ENCODE assay signal across 25 cellular contexts in genomic region chr6:109795994-109796555, GRCh38.
DNase-seq lines count a peak whose midpoint lies in the region; ATAC-seq, FAIRE-seq and TF ChIP-seq lines count a peak whose summit lies in the region.
"Had no signal": no experiment of that assay in that cellular context is flagged by ENCODE, and none has a peak within 500 bp of the region (broad histone marks: within the 10 kb centered on the region; RNA-seq: fewer than 3 reads in every experiment).

No MANE protein-coding gene starts in this region.

- H3K4me3 Mint-ChIP-seq in WTC11 = no peak overlapping the region
- H3K4me3 Mint-ChIP-seq: activated naive CD8-positive, alpha-beta T cell treated with anti-CD3 and anti-CD28 coated beads, Interleukin-2, amount 10 ng/mL, durations not matched to agents 7 days and 5 days had no signal

- peak overlapping the region; percentile 54; the same call in 1 of the 2 replicates for H3K27ac Mint-ChIP-seq in WTC11
- H3K27ac Mint-ChIP-seq: activated naive CD8-positive, alpha-beta T cell treated with anti-CD3 and anti-CD28 coated beads, Interleukin-2, amount 10 ng/mL, durations not matched to agents 7 days and 5 days; naive thymus-derived CD4-positive, alpha-beta T cell had no signal

- H3K36me3 ChIP-seq in right atrium auricular region = peaks cover 6% of the 10 kb centered on the region

- in situ Hi-C loops in GM13976 (cut with MboI; ENCODE audit: low sequenced_read_pairs, unreplicated experiment) = no loop called here

- H3K36me3 Mint-ChIP-seq in WTC11 = peaks cover 2% of the 10 kb centered on the region

- DNase-seq in A172 (ENCODE audit: low spot score) = peak; percentile 66
- peak; percentile 28 for DNase-seq in GM13976 (ENCODE audit: low spot score)
- no peak for DNase-seq in WTC11 (ENCODE audit: low spot score)
- peak; percentile 53 for DNase-seq in fibroblast of mammary gland (ENCODE audit: low read depth)
- no peak for DNase-seq in D721Med (ENCODE audit: insufficient read length, low spot score)
- no peak for DNase-seq in right atrium auricular region (ENCODE audit: low spot score)
- no peak for DNase-seq in cortex of kidney (lab: John Stamatoyannopoulos, UW)
- DNase-seq: activated CD4-positive, alpha-beta T cell treated with anti-CD3 and anti-CD28 coated beads, Interleukin-2, amount 50 U/mL, for 1 hour; activated CD8-positive, alpha-beta memory T cell treated with anti-CD3 and anti-CD28 coated beads, Interleukin-2, amount 50 U/mL, for 48 hours; activated naive CD8-positive, alpha-beta T cell treated with anti-CD3 and anti-CD28 coated beads, Interleukin-2, amount 10 ng/mL, durations not matched to agents 7 days and 5 days; Calu3; head of caudate nucleus; left colon; naive thymus-derived CD4-positive, alpha-beta T cell; NCI-H1105 treated with DMSO at 0.1 percent for 48 hours; NCI-H2081 treated with DMSO at 0.1 percent for 48 hours; NCI-H446 treated with DMSO at 0.1 percent for 48 hours; upper lobe of right lung had no signal

- H3K9me3 ChIP-seq in right atrium auricular region = no peaks in the 10 kb centered on the region
- H3K9me3 ChIP-seq: BLaER1 treated with 17β-estradiol and CSF1 and Interleukin-3, amounts not matched to agents 10 nM and 100 nM; upper lobe of right lung had no signal

- H3K9me3 Mint-ChIP-seq in WTC11 = no peaks in the 10 kb centered on the region
- H3K9me3 Mint-ChIP-seq: activated naive CD8-positive, alpha-beta T cell treated with anti-CD3 and anti-CD28 coated beads, Interleukin-2, amount 10 ng/mL, durations not matched to agents 7 days and 5 days; naive thymus-derived CD4-positive, alpha-beta T cell had no signal

- H3K4me3 ChIP-seq in fibroblast of mammary gland (ENCODE audit: control insufficient read depth, low read depth, low read length) (no peak overlapping the region), right atrium auricular region (no peak overlapping the region)
- H3K4me3 ChIP-seq: BLaER1 treated with 17β-estradiol and CSF1 and Interleukin-3, amounts not matched to agents 10 nM and 100 nM; SK-N-MC; upper lobe of right lung had no signal

- H3K27ac ChIP-seq in right atrium auricular region = no peak overlapping the region
- H3K27ac ChIP-seq: BLaER1 treated with 17β-estradiol and CSF1 and Interleukin-3, amounts not matched to agents 10 nM and 100 nM; upper lobe of right lung; VCaP had no signal

- ATAC-seq in WTC11 = no peak
- ATAC-seq in GM18520 (IDR thresholded peaks at IDR 0.05; ENCODE audit: unreplicated experiment) = no peak
- ATAC-seq: HepG2; left colon; naive thymus-derived CD4-positive, alpha-beta T cell; upper lobe of right lung had no signal

- no peaks in the 10 kb centered on the region for H3K27me3 ChIP-seq in right atrium auricular region
- H3K27me3 ChIP-seq: BLaER1 treated with 17β-estradiol and CSF1 and Interleukin-3, amounts not matched to agents 10 nM and 100 nM; upper lobe of right lung had no signal

- H3K4me1 Mint-ChIP-seq in WTC11 = peaks cover 33% of the 10 kb centered on the region

- TF ChIP-seq CTCF in GM13976 (IDR thresholded peaks at IDR 0.05; ENCODE audit: borderline replicate concordance, control extremely low read depth, extremely low read depth, insufficient read depth, missing control alignments) (no peak), WTC11 (IDR thresholded peaks at IDR 0.05) (no peak), fibroblast of mammary gland (conservative IDR thresholded peaks at IDR 0.05; ENCODE audit: control insufficient read depth, insufficient read depth, low read depth, low read length) (no peak), D721Med (IDR thresholded peaks at IDR 0.05; ENCODE audit: insufficient read depth, missing control alignments) (no peak), right atrium auricular region (IDR thresholded peaks at IDR 0.05) (no peak)

- POLR2A ChIA-PET in WTC11 (lab: Charles Lee) = no interaction called here

- peaks cover 0 to 18% of the 10 kb centered on the region in 2 donors for H3K4me1 ChIP-seq in right atrium auricular region

- CTCF ChIA-PET in WTC11 (lab: Charles Lee) = interaction anchor here (3.5 kb wide), 1 partner anchor 244 kb away, joined by 20 read pairs; no protein-coding TSS in a partner anchor

- no peaks in the 10 kb centered on the region for H3K27me3 Mint-ChIP-seq in WTC11 (ENCODE audit: low read depth)
- H3K27me3 Mint-ChIP-seq: activated naive CD8-positive, alpha-beta T cell treated with anti-CD3 and anti-CD28 coated beads, Interleukin-2, amount 10 ng/mL, durations not matched to agents 7 days and 5 days; naive thymus-derived CD4-positive, alpha-beta T cell had no signal

- no peak for FAIRE-seq in D721Med (lab: Jason Lieb, UNC)
- FAIRE-seq: bronchial epithelial cell, HepG2, RCC 7860 had no signal

TF ChIP-seq in WTC11, 78 proteins besides CTCF, POLR2A, EP300 and RAD21 (continues in another document):
- TF ChIP-seq ZBTB21 (CRISPR knock-in tag; IDR thresholded peaks at IDR 0.05; ENCODE audit: borderline replicate concordance) (no peak), MAX (CRISPR knock-in tag; IDR thresholded peaks at IDR 0.05) (no peak), AFF4 (CRISPR knock-in tag; IDR thresholded peaks at IDR 0.05; ENCODE audit: borderline replicate concordance) (no peak), ERG (CRISPR knock-in tag; IDR thresholded peaks at IDR 0.05) (no peak), ARID4B (CRISPR knock-in tag; IDR thresholded peaks at IDR 0.05; ENCODE audit: borderline replicate concordance) (no peak)

Comparison
In these comparisons a context has a peak if more than half of its experiments do, and no peak if none do; other contexts are left out.
1. DNase-seq: peak in A172 (single experiment), GM13976 (single experiment) and fibroblast of mammary gland (single experiment); none in WTC11 (single experiment), D721Med (single experiment), right atrium auricular region (single experiment) and cortex of kidney (single experiment).